9 cellular contexts compared by ENCODE assay signal in genomic region chr1:201085902-201086735, GRCh38. TPM values are rescaled to one million over a fixed set of nuclear protein-coding genes. Genes with fewer than 3 reads are reported as not detected.
A peak's percentile ranks its signal among the peaks of the same experiment; 100 is the strongest.
DNase-seq lines count a peak whose midpoint lies in the region; ATAC-seq, FAIRE-seq and TF ChIP-seq lines count a peak whose summit lies in the region.
"Had no signal": no experiment of that assay in that cellular context is flagged by ENCODE, and none has a peak within 500 bp of the region (broad histone marks: within the 10 kb centered on the region; RNA-seq: fewer than 3 reads in every experiment).

No MANE protein-coding gene starts in this region.

- no peaks in the 10 kb centered on the region for H3K9me1 ChIP-seq in keratinocyte (ENCODE audit: control insufficient read depth, extremely low read depth, insufficient read depth, low read length)

- no peak overlapping the region for H3K9ac ChIP-seq in keratinocyte (ENCODE audit: control insufficient read depth, extremely low read depth, insufficient read depth, low read length)

- no peak overlapping the region for H2AFZ ChIP-seq in keratinocyte (ENCODE audit: control insufficient read depth, low read length)

- H3K27me3 ChIP-seq in body of pancreas = no peaks in the 10 kb centered on the region
- H3K27me3 ChIP-seq in keratinocyte (ENCODE audit: control insufficient read depth, extremely low read depth, insufficient read depth, low read length) = peaks cover 3% of the 10 kb centered on the region

- no peak for FAIRE-seq in keratinocyte (lab: Jason Lieb, UNC)

- intact Hi-C loops in body of pancreas (cut with DNase I) = no loop called here

- H3K4me3 ChIP-seq in body of pancreas (no peak overlapping the region), keratinocyte (ENCODE audit: control insufficient read depth in 2 of 3, extremely low read depth in 1 of 3, insufficient read depth in 2 of 3, low read depth in 1 of 3, low read length in 3 of 3) (no peak overlapping the region)
- H3K4me3 ChIP-seq: skin epidermis had no signal

- H3K27ac ChIP-seq in body of pancreas = no peak overlapping the region
- H3K27ac ChIP-seq in keratinocyte (ENCODE audit: control insufficient read depth, insufficient read depth, low read length) = no peak overlapping the region
- H3K27ac ChIP-seq: skin epidermis had no signal

- no peaks in the 10 kb centered on the region for H3K79me2 ChIP-seq in keratinocyte (ENCODE audit: control insufficient read depth, insufficient read depth, low read length)

- ATAC-seq in body of pancreas = peak; percentile 92
- ATAC-seq in HG03571 (IDR thresholded peaks at IDR 0.05; ENCODE audit: unreplicated experiment) = no peak
- ATAC-seq in GM19328 (IDR thresholded peaks at IDR 0.05; ENCODE audit: unreplicated experiment) = no peak

- no peak overlapping the region for H3K4me2 ChIP-seq in keratinocyte (ENCODE audit: control insufficient read depth, extremely low read depth, insufficient read depth, low read depth, low read length)

- TF ChIP-seq CTCF in body of pancreas (IDR thresholded peaks at IDR 0.05) (peak; percentile 63 to 89 (median 74)), keratinocyte (optimal IDR thresholded peaks at IDR 0.05 in 1 of 3, IDR thresholded peaks at IDR 0.05 in 1 of 3, conservative IDR thresholded peaks at IDR 0.05 in 1 of 3; ENCODE audit: extremely low read depth in 1 of 3, insufficient read depth in 2 of 3, low read length in 3 of 3) (peak; percentile 60 to 72 (median 69))

- H3K4me1 ChIP-seq in body of pancreas (no peaks in the 10 kb centered on the region), keratinocyte (ENCODE audit: control insufficient read depth, extremely low read depth, insufficient read depth, low read length) (peaks cover 16% of the 10 kb centered on the region)

- dilution Hi-C loops in keratinocyte (cut with MboI; ENCODE audit: extremely low pct_ligation_motif_present, low sequenced_read_pairs) = no loop called here

- DNase-seq in DMS114 treated with DMSO at 0.1 percent for 48 hours (lab: John Stamatoyannopoulos, UW; ENCODE audit: unreplicated experiment) = peak; percentile 6
- DNase-seq in HT-29 (ENCODE audit: low spot score) = peak; percentile 73
- peak; percentile 29 for DNase-seq in SK-N-DZ (ENCODE audit: low spot score)
- peak; percentile 78 to 89 (median 82) for DNase-seq in body of pancreas
- DNase-seq in keratinocyte (ENCODE audit: low read depth, low spot score) = no peak
- peak; percentile 7 for DNase-seq in stimulated activated CD8-positive, alpha-beta memory T cell treated with anti-CD3 and anti-CD28 coated beads, Interleukin-12 subunit alpha, Interleukin-12 subunit beta, amount 100 ng/mL, for 1 hour (ENCODE audit: low read depth)

- 51 to 55% methylated on average over 12 of the region's 12 CpGs for WGBS in body of pancreas, 2 donors

- no peaks in the 10 kb centered on the region for H3K9me3 ChIP-seq in body of pancreas
- no peaks in the 10 kb centered on the region for H3K9me3 ChIP-seq in keratinocyte (ENCODE audit: control insufficient read depth, low read depth, low read length)

- TF ChIP-seq POLR2A in body of pancreas (IDR thresholded peaks at IDR 0.05) = no peak

- H3K36me3 ChIP-seq in body of pancreas (replicated peaks in 1 of 2; ENCODE audit: insufficient read depth in 1 of 2, low read depth in 2 of 2) (no peaks in the 10 kb centered on the region), keratinocyte (ENCODE audit: control insufficient read depth in 2 of 2, extremely low read depth in 1 of 2, insufficient read depth in 2 of 2, low read length in 2 of 2) (no peaks in the 10 kb centered on the region)

- H4K20me1 ChIP-seq in keratinocyte (ENCODE audit: control insufficient read depth, extremely low read depth, insufficient read depth, low read length) = no peaks in the 10 kb centered on the region

RNA-seq across cellular contexts. Expression of gene CACNA1S, which starts 26.1 kb away (rescaled TPM):
- not detected in 2 replicates for total RNA-seq in HT-29 (2014; rRNA removed; shearing (Covaris generic))
- not detected in 2 replicates for polyA plus RNA-seq in SK-N-DZ (2014; cell fraction: cytosol; rRNA removed)
- not detected in 2 replicates for polyA plus RNA-seq in SK-N-DZ (2014; cell fraction: nucleus; rRNA removed)
- total RNA-seq in body of pancreas = under 1 TPM in 1 of 2 donors, not detected in 1; under 0.01 TPM
- polyA plus RNA-seq in keratinocyte = not detected in 3 replicates
- polyA plus RNA-seq in keratinocyte (2011; ENCODE audit: low read depth) = not detected
- not detected in 2 replicates for polyA plus RNA-seq in keratinocyte (2011; cell fraction: cytosol; rRNA removed)
- polyA plus RNA-seq in keratinocyte (2011; cell fraction: nucleus; rRNA removed) = not detected in 2 replicates
- not detected in 2 replicates for polyA plus RNA-seq in keratinocyte (2012; ENCODE audit: low replicate concordance)
- not detected in 3 replicates for polyA minus RNA-seq in keratinocyte
- polyA minus RNA-seq in keratinocyte (2011; cell fraction: cytosol; rRNA and poly(A)+ RNA removed) = not detected
- polyA minus RNA-seq in keratinocyte (2011; cell fraction: nucleus; rRNA and poly(A)+ RNA removed) = not detected in 2 replicates

RNA-seq across cellular contexts. Expression of gene ASCL5, which starts 40.9 kb away (rescaled TPM):
- total RNA-seq in HT-29 (2014; rRNA removed; shearing (Covaris generic)) = not detected in 2 replicates
- polyA plus RNA-seq in SK-N-DZ (2014; cell fraction: cytosol; rRNA removed) = not detected in 2 replicates
- not detected in 2 replicates for polyA plus RNA-seq in SK-N-DZ (2014; cell fraction: nucleus; rRNA removed)
- 1 to 10 TPM; 1.0 to 4.6 TPM for total RNA-seq in body of pancreas
- not detected in 3 replicates for polyA plus RNA-seq in keratinocyte
- polyA plus RNA-seq in keratinocyte (2011; ENCODE audit: low read depth) = 0.19 TPM
- 0.04 TPM in 1 of 2 replicates, not detected in the other for polyA plus RNA-seq in keratinocyte (2011; cell fraction: cytosol; rRNA removed)
- polyA plus RNA-seq in keratinocyte (2011; cell fraction: nucleus; rRNA removed) = not detected in 2 replicates
- polyA plus RNA-seq in keratinocyte (2012; ENCODE audit: low replicate concordance) = 0.07 TPM in 1 of 2 replicates, not detected in the other
- polyA minus RNA-seq in keratinocyte = not detected in 3 replicates
- not detected for polyA minus RNA-seq in keratinocyte (2011; cell fraction: cytosol; rRNA and poly(A)+ RNA removed)
- not detected in 2 replicates for polyA minus RNA-seq in keratinocyte (2011; cell fraction: nucleus; rRNA and poly(A)+ RNA removed)
